11 cellular contexts compared by ENCODE assay signal in genomic region chr10:63210611-63211196, GRCh38.
DNase-seq lines count a peak whose midpoint lies in the region; ATAC-seq lines count a peak whose summit lies in the region.
"Had no signal": no experiment of that assay in that cellular context is flagged by ENCODE, and none has a peak within 500 bp of the region (broad histone marks: within the 10 kb centered on the region; RNA-seq: fewer than 3 reads in every experiment).

No MANE protein-coding gene starts in this region.

- no peaks in the 10 kb centered on the region for H3K27me3 Mint-ChIP-seq in activated CD8-positive, alpha-beta memory T cell treated with anti-CD3 and anti-CD28 coated beads, Interleukin-2, amount 10 ng/mL, durations not matched to agents 7 days and 5 days
- H3K27me3 Mint-ChIP-seq in activated naive CD8-positive, alpha-beta T cell treated with anti-CD3 and anti-CD28 coated beads, Interleukin-2, amount 50 U/mL, for 24 hours, result no peaks in the 10 kb centered on the region
- H3K27me3 Mint-ChIP-seq: naive B cell had no signal

- peaks cover 65% of the 10 kb centered on the region for H3K36me3 Mint-ChIP-seq in activated CD8-positive, alpha-beta memory T cell treated with anti-CD3 and anti-CD28 coated beads, Interleukin-2, amount 10 ng/mL, durations not matched to agents 7 days and 5 days
- peaks cover 57% of the 10 kb centered on the region for H3K36me3 Mint-ChIP-seq in activated naive CD8-positive, alpha-beta T cell treated with anti-CD3 and anti-CD28 coated beads, Interleukin-2, amount 50 U/mL, for 24 hours (ENCODE audit: low read depth)
- peaks cover 88% of the 10 kb centered on the region for H3K36me3 Mint-ChIP-seq in stimulated activated effector memory CD8-positive, alpha-beta T cell treated with anti-CD3 and anti-CD28 coated beads, Interleukin-12 subunit alpha, Interleukin-12 subunit beta, amount 100 ng/mL, for 72 hours

- CTCF ChIA-PET in activated CD8-positive, alpha-beta memory T cell treated with anti-CD3 and anti-CD28 coated beads, Interleukin-2, amount 10 ng/mL, durations not matched to agents 7 days and 5 days (lab: Charles Lee), result interaction anchor here (1.6 kb wide), 1 partner anchor 509 kb away, joined by 3 read pairs; no protein-coding TSS in a partner anchor

- DNase-seq in activated CD8-positive, alpha-beta memory T cell treated with anti-CD3 and anti-CD28 coated beads, Interleukin-2, amount 10 ng/mL, durations not matched to agents 7 days and 5 days, result peak; percentile 49
- no peak for DNase-seq in activated CD8-positive, alpha-beta memory T cell treated with anti-CD3 and anti-CD28 coated beads, Interleukin-2, amount 50 U/mL, for 48 hours
- DNase-seq in activated naive CD8-positive, alpha-beta T cell treated with anti-CD3 and anti-CD28 coated beads, Interleukin-2, amount 50 U/mL, for 24 hours, result no peak
- DNase-seq in stimulated activated effector memory CD8-positive, alpha-beta T cell treated with anti-CD3 and anti-CD28 coated beads, Interleukin-12 subunit alpha, Interleukin-12 subunit beta, amount 100 ng/mL, for 72 hours (ENCODE audit: low spot score in 2 of 2), result peak in 1 of 2 donors; percentile 70
- DNase-seq in caudate nucleus (lab: John Stamatoyannopoulos, UW) (no peak), NOMO-1 (lab: John Stamatoyannopoulos, UW; ENCODE audit: unreplicated experiment in 2 of 2) (no peak)
- DNase-seq: naive B cell, Peyer's patch had no signal

- peak overlapping the region; percentile 63 for H3K27ac Mint-ChIP-seq in activated CD8-positive, alpha-beta memory T cell treated with anti-CD3 and anti-CD28 coated beads, Interleukin-2, amount 10 ng/mL, durations not matched to agents 7 days and 5 days
- H3K27ac Mint-ChIP-seq in activated naive CD8-positive, alpha-beta T cell treated with anti-CD3 and anti-CD28 coated beads, Interleukin-2, amount 50 U/mL, for 24 hours, result peak overlapping the region; percentile 52
- H3K27ac Mint-ChIP-seq in stimulated activated effector memory CD8-positive, alpha-beta T cell treated with anti-CD3 and anti-CD28 coated beads, Interleukin-12 subunit alpha, Interleukin-12 subunit beta, amount 100 ng/mL, for 72 hours, result peak overlapping the region; percentile 77

- ATAC-seq in activated CD8-positive, alpha-beta memory T cell treated with anti-CD3 and anti-CD28 coated beads, Interleukin-2, amount 10 ng/mL, durations not matched to agents 7 days and 5 days, result peak; percentile 32
- ATAC-seq in HG03196 (IDR thresholded peaks at IDR 0.05; ENCODE audit: unreplicated experiment) (peak; percentile 35), HG03571 (IDR thresholded peaks at IDR 0.05; ENCODE audit: unreplicated experiment) (no peak)
- ATAC-seq in activated naive CD8-positive, alpha-beta T cell treated with anti-CD3 and anti-CD28 coated beads, Interleukin-2, amount 50 U/mL, for 24 hours, result peak; percentile 84
- peak; percentile 87 for ATAC-seq in stimulated activated effector memory CD8-positive, alpha-beta T cell treated with anti-CD3 and anti-CD28 coated beads, Interleukin-12 subunit alpha, Interleukin-12 subunit beta, amount 100 ng/mL, for 72 hours
- ATAC-seq: HCT116 had no signal

- peaks cover 65% of the 10 kb centered on the region for H3K4me1 Mint-ChIP-seq in activated CD8-positive, alpha-beta memory T cell treated with anti-CD3 and anti-CD28 coated beads, Interleukin-2, amount 10 ng/mL, durations not matched to agents 7 days and 5 days
- H3K4me1 Mint-ChIP-seq in activated naive CD8-positive, alpha-beta T cell treated with anti-CD3 and anti-CD28 coated beads, Interleukin-2, amount 50 U/mL, for 24 hours, result peaks cover 44% of the 10 kb centered on the region
- peaks cover 53% of the 10 kb centered on the region for H3K4me1 Mint-ChIP-seq in stimulated activated effector memory CD8-positive, alpha-beta T cell treated with anti-CD3 and anti-CD28 coated beads, Interleukin-12 subunit alpha, Interleukin-12 subunit beta, amount 100 ng/mL, for 72 hours

- no peak overlapping the region for H3K27ac ChIP-seq in caudate nucleus (ENCODE audit: low read depth, low read length)
- H3K27ac ChIP-seq: Peyer's patch had no signal

- H3K4me3 Mint-ChIP-seq in activated CD8-positive, alpha-beta memory T cell treated with anti-CD3 and anti-CD28 coated beads, Interleukin-2, amount 10 ng/mL, durations not matched to agents 7 days and 5 days, result no peak overlapping the region
- peak overlapping the region; percentile 8 for H3K4me3 Mint-ChIP-seq in activated naive CD8-positive, alpha-beta T cell treated with anti-CD3 and anti-CD28 coated beads, Interleukin-2, amount 50 U/mL, for 24 hours
- no peak overlapping the region for H3K4me3 Mint-ChIP-seq in stimulated activated effector memory CD8-positive, alpha-beta T cell treated with anti-CD3 and anti-CD28 coated beads, Interleukin-12 subunit alpha, Interleukin-12 subunit beta, amount 100 ng/mL, for 72 hours
- H3K4me3 Mint-ChIP-seq: naive B cell had no signal

- peaks cover 4% of the 10 kb centered on the region for H3K9me3 Mint-ChIP-seq in activated CD8-positive, alpha-beta memory T cell treated with anti-CD3 and anti-CD28 coated beads, Interleukin-2, amount 10 ng/mL, durations not matched to agents 7 days and 5 days (ENCODE audit: low read depth)
- peaks cover 4% of the 10 kb centered on the region for H3K9me3 Mint-ChIP-seq in activated naive CD8-positive, alpha-beta T cell treated with anti-CD3 and anti-CD28 coated beads, Interleukin-2, amount 50 U/mL, for 24 hours
- H3K9me3 Mint-ChIP-seq in stimulated activated effector memory CD8-positive, alpha-beta T cell treated with anti-CD3 and anti-CD28 coated beads, Interleukin-12 subunit alpha, Interleukin-12 subunit beta, amount 100 ng/mL, for 72 hours, result peaks cover 4% of the 10 kb centered on the region
